8 cellular contexts compared by ENCODE assay signal in the genomic region with DNA sequence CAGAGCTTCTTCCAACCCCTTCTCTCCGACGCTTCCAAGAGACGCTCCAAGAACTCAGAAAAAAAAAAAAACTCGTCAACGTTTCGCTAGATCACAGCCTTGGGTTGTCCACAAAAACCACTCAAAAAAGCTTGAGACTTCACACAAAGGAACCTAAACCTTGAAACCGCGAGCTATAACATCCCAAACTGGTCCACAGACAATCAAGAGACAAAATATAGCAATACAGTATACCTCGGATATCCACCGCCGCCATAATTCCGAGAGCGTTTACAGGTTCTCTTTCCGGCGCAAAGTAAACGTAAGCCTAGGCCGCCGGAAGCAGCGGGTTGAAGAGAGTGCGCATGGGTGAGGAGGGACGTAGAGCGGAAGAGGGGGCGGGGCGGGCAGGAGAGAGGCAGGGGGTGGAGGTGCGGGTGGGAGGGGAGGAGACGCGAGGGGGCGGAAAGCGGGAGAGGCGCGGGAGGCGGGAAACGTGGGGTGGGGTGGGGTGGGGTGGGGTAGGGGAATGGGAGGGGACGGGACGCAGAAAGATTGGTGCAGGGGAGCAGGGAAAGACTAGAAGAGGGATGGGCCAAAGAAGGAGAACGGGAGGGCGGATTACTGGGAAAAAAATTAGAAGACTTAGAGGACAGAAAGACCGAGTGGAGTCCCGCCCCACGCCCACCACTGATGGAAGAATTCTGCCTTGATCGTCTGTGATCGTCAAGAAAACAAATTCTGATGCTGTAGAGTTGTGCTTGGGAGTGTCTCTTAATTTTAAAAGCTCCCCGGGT. TPM values are rescaled to one million over a fixed set of nuclear protein-coding genes. Genes with fewer than 3 reads are reported as not detected.
DNase-seq lines count a peak whose midpoint lies in the region; ATAC-seq and TF ChIP-seq lines count a peak whose summit lies in the region.

A gene with protein sequence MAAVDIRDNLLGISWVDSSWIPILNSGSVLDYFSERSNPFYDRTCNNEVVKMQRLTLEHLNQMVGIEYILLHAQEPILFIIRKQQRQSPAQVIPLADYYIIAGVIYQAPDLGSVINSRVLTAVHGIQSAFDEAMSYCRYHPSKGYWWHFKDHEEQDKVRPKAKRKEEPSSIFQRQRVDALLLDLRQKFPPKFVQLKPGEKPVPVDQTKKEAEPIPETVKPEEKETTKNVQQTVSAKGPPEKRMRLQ (minus strand): TSS at position 274 of the 776 bp plus-strand sequence. CDS start 18 bp downstream, at position 256.

- H3K27ac ChIP-seq in right atrium auricular region, result peak within 1 kb of the TSS; percentile 61 to 66
- H3K27ac ChIP-seq in prostate gland, result peak within 1 kb of the TSS; percentile 63 to 66
- H3K27ac ChIP-seq in upper lobe of right lung, result peak within 1 kb of the TSS; percentile 85

- H3K27me3 ChIP-seq in right atrium auricular region, result no peaks in the 10 kb centered on the region
- H3K27me3 ChIP-seq in prostate gland (replicated peaks; ENCODE audit: insufficient read depth), result no peaks in the 10 kb centered on the region
- H3K27me3 ChIP-seq in upper lobe of right lung, result peaks cover under 1% of the 10 kb centered on the region

- in situ Hi-C loops in GM13976 (cut with MboI; ENCODE audit: low sequenced_read_pairs, unreplicated experiment), result no loop called here

- peak; percentile 91 for DNase-seq in GM13976 (ENCODE audit: low spot score)
- peak; percentile 90 to 91 for DNase-seq in NCI-H1930 (lab: John Stamatoyannopoulos, UW)
- DNase-seq in T-helper 2 cell, result peak; percentile 64 to 97 (median 88)
- peak; percentile 22 to 94 (median 84) for DNase-seq in amygdala (lab: John Stamatoyannopoulos, UW)
- peak; percentile 91 for DNase-seq in right atrium auricular region (ENCODE audit: low spot score)
- peak; percentile 91 for DNase-seq in prostate gland (ENCODE audit: low spot score)
- peak; percentile 96 for DNase-seq in upper lobe of right lung

- intact Hi-C loops in prostate gland (cut with DNase I), result loop anchor here (10.0 kb wide), 1 partner anchor 246 kb away; a partner anchor contains a TSS
- intact Hi-C loops in upper lobe of right lung (cut with DNase I), result no loop called here

- peaks cover 13% of the 10 kb centered on the region for H3K36me3 ChIP-seq in right atrium auricular region
- H3K36me3 ChIP-seq in prostate gland, result peaks cover 0 to 4% of the 10 kb centered on the region in 2 donors
- peaks cover 11% of the 10 kb centered on the region for H3K36me3 ChIP-seq in upper lobe of right lung

- 1% methylated on average over 43 of the region's 43 CpGs for WGBS in prostate gland

- H3K4me3 ChIP-seq in right atrium auricular region, result peak within 1 kb of the TSS; percentile 66
- H3K4me3 ChIP-seq in prostate gland, result peak within 1 kb of the TSS; percentile 61 to 80
- peak within 1 kb of the TSS; percentile 81 for H3K4me3 ChIP-seq in upper lobe of right lung

- H3K4me1 ChIP-seq in right atrium auricular region (peaks cover 0 to 16% of the 10 kb centered on the region in 2 donors), prostate gland (replicated peaks) (peaks cover 9% of the 10 kb centered on the region), upper lobe of right lung (peaks cover 16% of the 10 kb centered on the region)

- no peak for TF ChIP-seq CTCF in GM13976 (IDR thresholded peaks at IDR 0.05; ENCODE audit: borderline replicate concordance, control extremely low read depth, extremely low read depth, insufficient read depth, missing control alignments)
- TF ChIP-seq CTCF in right atrium auricular region (IDR thresholded peaks at IDR 0.05), result no peak
- TF ChIP-seq CTCF in prostate gland (IDR thresholded peaks at IDR 0.05), result no peak
- TF ChIP-seq CTCF in upper lobe of right lung (IDR thresholded peaks at IDR 0.05), result no peak

- H3K9me3 ChIP-seq in right atrium auricular region, result no peaks in the 10 kb centered on the region
- H3K9me3 ChIP-seq in prostate gland, result no peaks in the 10 kb centered on the region
- no peaks in the 10 kb centered on the region for H3K9me3 ChIP-seq in upper lobe of right lung

- peak; percentile 82 for ATAC-seq in HG02884 (IDR thresholded peaks at IDR 0.05; ENCODE audit: unreplicated experiment)
- ATAC-seq in upper lobe of right lung, result peak; percentile 100

- no peak for TF ChIP-seq POLR2A in prostate gland (IDR thresholded peaks at IDR 0.05)

RNA-seq across cellular contexts. Expression of the gene that starts here (rescaled TPM):
- total RNA-seq in right atrium auricular region (10 to 100 TPM; 12.1 to 17.9 TPM), prostate gland (10 to 100 TPM; 27.4 to 41.4 TPM), upper lobe of right lung (31.2 TPM)

Comparison
In these comparisons a context has a peak if more than half of its experiments do, and no peak if none do; other contexts are left out.
1. Peak in every context shown above with its lines: DNase-seq, ATAC-seq, H3K4me3 ChIP-seq and H3K27ac ChIP-seq.